Comparison of ENCODE assay signal across 29 cellular contexts in genomic region chr1:36076979-36077573, GRCh38. TPM values are rescaled to one million over a fixed set of nuclear protein-coding genes. Genes with fewer than 3 reads are reported as not detected.
"Had no signal": no experiment of that assay in that cellular context is flagged by ENCODE, and none has a peak within 500 bp of the region (broad histone marks: within the 10 kb centered on the region; RNA-seq: fewer than 3 reads in every experiment).

No MANE protein-coding gene starts in this region.

- FAIRE-seq: keratinocyte had no signal

- H3K27ac ChIP-seq: dorsolateral prefrontal cortex, epithelial cell of prostate, heart right ventricle, lower lobe of right lung, prostate gland, right atrium auricular region, suprapubic skin, transverse colon, vagina had no signal

- H3K4me3 ChIP-seq: dorsolateral prefrontal cortex, heart right ventricle, lower lobe of right lung, prostate gland, right atrium auricular region, smooth muscle cell, suprapubic skin, transverse colon, vagina had no signal

- H3K4me1 ChIP-seq: lower lobe of right lung, prostate gland, right atrium auricular region, suprapubic skin, transverse colon, vagina had no signal

- H3K4me2 ChIP-seq: smooth muscle cell had no signal

- H3K36me3 ChIP-seq: heart right ventricle, lower lobe of right lung, prostate gland, right atrium auricular region, suprapubic skin, transverse colon, vagina had no signal

- DNase-seq: dorsolateral prefrontal cortex; effector CD4-positive, alpha-beta T cell; foreskin melanocyte; glutamatergic neuron; heart right ventricle; hippocampal formation; left ventricle myocardium superior; lower lobe of right lung; naive thymus-derived CD8-positive, alpha-beta T cell; nephron progenitor cell; nucleus accumbens; stimulated activated CD4-positive, alpha-beta T cell treated with anti-CD3 and anti-CD28 coated beads, Interleukin-12 subunit alpha, Interleukin-12 subunit beta, amount 100 ng/mL, for 4 hours; stimulated activated CD4-positive, alpha-beta T cell treated with anti-CD3 and anti-CD28 coated beads, Interleukin-1b, Interleukin-23, amount 100 ng/mL, for 48 hours; stimulated activated CD4-positive, alpha-beta T cell treated with anti-CD3 and anti-CD28 coated beads, Interleukin-4, amount 100 ng/mL, for 1 hour; stimulated activated CD8-positive, alpha-beta memory T cell treated with anti-CD3 and anti-CD28 coated beads, Interleukin-4, amount 100 ng/mL, for 48 hours; stimulated activated naive CD4-positive, alpha-beta T cell; stimulated activated naive CD8-positive, alpha-beta T cell treated with anti-CD3 and anti-CD28 coated beads, Interleukin-15, amount 100 ng/mL, for 72 hours; transverse colon had no signal

- H3K9me3 ChIP-seq: heart right ventricle, lower lobe of right lung, prostate gland, right atrium auricular region, suprapubic skin, transverse colon, vagina had no signal

- ATAC-seq: esophagus mucosa; heart right ventricle; left ventricle myocardium superior; lower lobe of right lung; naive thymus-derived CD8-positive, alpha-beta T cell; sciatic nerve; stimulated activated naive CD8-positive, alpha-beta T cell treated with anti-CD3 and anti-CD28 coated beads, Interleukin-15, amount 100 ng/mL, for 72 hours had no signal

- H3K27me3 ChIP-seq: dorsolateral prefrontal cortex, right atrium auricular region, suprapubic skin, transverse colon, vagina had no signal

RNA-seq across cellular contexts. Expression of gene TEKT2, which starts 6.8 kb away (rescaled TPM):
- total RNA-seq: esophagus mucosa; heart right ventricle; left ventricle myocardium superior; myocyte; naive thymus-derived CD8-positive, alpha-beta T cell; transverse colon; ureter; vagina had no signal
- polyA plus RNA-seq: naive thymus-derived CD8-positive, alpha-beta T cell had no signal
